Comparison of ENCODE assay signal across 17 cellular contexts in genomic region chr15:89165677-89166076, GRCh38. TPM values are rescaled to one million over a fixed set of nuclear protein-coding genes. Genes with fewer than 3 reads are reported as not detected.
DNase-seq lines count a peak whose midpoint lies in the region; FAIRE-seq and TF ChIP-seq lines count a peak whose summit lies in the region.
"Had no signal": no experiment of that assay in that cellular context is flagged by ENCODE, and none has a peak within 500 bp of the region (broad histone marks: within the 10 kb centered on the region; RNA-seq: fewer than 3 reads in every experiment).

No MANE protein-coding gene starts in this region.

- peaks cover 38% of the 10 kb centered on the region for H3K4me1 ChIP-seq in HAP-1
- peaks cover 30 to 33% of the 10 kb centered on the region in 2 experiments for H3K4me1 ChIP-seq in neutrophil (ENCODE audit: control insufficient read depth in 1 of 2, insufficient read depth in 1 of 2, low read depth in 1 of 2, low read length in 1 of 2)
- peaks cover 15% of the 10 kb centered on the region for H3K4me1 ChIP-seq in mesenchymal stem cell (ENCODE audit: control insufficient read depth, insufficient read depth, low read depth, low read length)

- no peak overlapping the region for H3K23ac ChIP-seq in mesenchymal stem cell (ENCODE audit: low read length in 2 of 2)

- no peak overlapping the region for H2AFZ ChIP-seq in mesenchymal stem cell (ENCODE audit: low read depth, low read length)

- peaks cover 2% of the 10 kb centered on the region; the same call in 1 of the 2 replicates for H3K36me3 ChIP-seq in HAP-1 (replicated peaks)
- H3K36me3 ChIP-seq in neutrophil, result peaks cover 43% of the 10 kb centered on the region
- H3K36me3 ChIP-seq in mesenchymal stem cell (ENCODE audit: control insufficient read depth in 1 of 2, insufficient read depth in 2 of 2, low read depth in 1 of 2, low read length in 2 of 2), result peaks cover 0 to 66% of the 10 kb centered on the region in 2 experiments

- 83% methylated on average over 2 of the region's 2 CpGs for WGBS in mesenchymal stem cell

- H4K8ac ChIP-seq in mesenchymal stem cell (ENCODE audit: low read length), result no peak overlapping the region

- H3K4me3 ChIP-seq in AG10803 (ENCODE audit: low read length), result no peak overlapping the region
- H3K4me3 ChIP-seq in HAP-1, result no peak overlapping the region
- H3K4me3 ChIP-seq in dorsolateral prefrontal cortex, result peak overlapping the region in 1 of 59 donors; percentile 5
- no peak overlapping the region for H3K4me3 ChIP-seq in neutrophil (ENCODE audit: low read depth in 1 of 2, low read length in 1 of 2)
- H3K4me3 ChIP-seq in mesenchymal stem cell (ENCODE audit: insufficient read depth in 1 of 2, low read depth in 1 of 2, low read length in 2 of 2), result no peak overlapping the region
- H3K4me3 ChIP-seq: mucosa of descending colon had no signal

- H3K27ac ChIP-seq in dorsolateral prefrontal cortex, result peak overlapping the region in 52 of 59 donors; percentile 7 to 91 (median 60)
- H3K27ac ChIP-seq in neutrophil, result peak overlapping the region; percentile 87
- H3K27ac ChIP-seq in mesenchymal stem cell (ENCODE audit: low read length, poor library complexity, severe bottlenecking), result no peak overlapping the region
- H3K27ac ChIP-seq: KMS-11 had no signal

- no peak overlapping the region for H3K18ac ChIP-seq in mesenchymal stem cell (ENCODE audit: low read depth in 1 of 2, low read length in 2 of 2)

- intact Hi-C loops in dorsolateral prefrontal cortex (cut with DNase I), result no loop called here

- H2BK5ac ChIP-seq in mesenchymal stem cell (ENCODE audit: low read depth, low read length, poor library complexity, severe bottlenecking), result no peak overlapping the region

- no peak overlapping the region for H3K4me2 ChIP-seq in mesenchymal stem cell (ENCODE audit: low read length, poor library complexity, severe bottlenecking)
- H3K4me2 ChIP-seq: KMS-11 had no signal

- H2BK12ac ChIP-seq in mesenchymal stem cell (ENCODE audit: low read length in 2 of 2), result no peak overlapping the region

- FAIRE-seq in H54 (lab: Jason Lieb, UNC), result no peak
- FAIRE-seq: TTC549 had no signal

- no peak overlapping the region for H3K9ac ChIP-seq in mesenchymal stem cell (ENCODE audit: low read length)
- H3K9ac ChIP-seq: KMS-11 had no signal

- DNase-seq in AG10803 (ENCODE audit: low read depth), result peak; percentile 25
- peak; percentile 61 to 73 for DNase-seq in HAP-1 (ENCODE audit: low spot score in 2 of 2)
- DNase-seq in dorsolateral prefrontal cortex, result no peak
- DNase-seq in mesenchymal stem cell, result no peak
- DNase-seq in DMS153 (lab: John Stamatoyannopoulos, UW), result no peak
- no peak for DNase-seq in ecto neural progenitor cell (ENCODE audit: low spot score)
- no peak for DNase-seq in H54 (ENCODE audit: insufficient read length, low spot score)
- DNase-seq: CD4-positive, alpha-beta T cell; mucosa of descending colon; NCI-H1930; SHP77; stimulated activated CD4-positive, alpha-beta T cell treated with anti-CD3 and anti-CD28 coated beads, Interleukin-4, amount 100 ng/mL, for 1 hour had no signal

- in situ Hi-C loops in HAP-1 (cut with MboI; ENCODE audit: low sequenced_read_pairs), result no loop called here

- no peak for TF ChIP-seq CTCF in AG10803 (conservative IDR thresholded peaks at IDR 0.05; ENCODE audit: low read length)
- no peak for TF ChIP-seq CTCF in dorsolateral prefrontal cortex (IDR thresholded peaks at IDR 0.05 in 54 of 56, conservative IDR thresholded peaks at IDR 0.05 in 2 of 56; ENCODE audit: low read depth in 1 of 56, partially characterized antibody in 56 of 56)
- no peak for TF ChIP-seq CTCF in neutrophil (IDR thresholded peaks at IDR 0.05)

- H4K91ac ChIP-seq in mesenchymal stem cell (ENCODE audit: low read length), result no peak overlapping the region

- H3K14ac ChIP-seq in mesenchymal stem cell (ENCODE audit: low read length in 2 of 2), result no peak overlapping the region

- H3K79me1 ChIP-seq in mesenchymal stem cell (replicated peaks; ENCODE audit: low read length, poor library complexity, severe bottlenecking), result peaks cover 4% of the 10 kb centered on the region

- no peak overlapping the region for H2AK5ac ChIP-seq in mesenchymal stem cell (ENCODE audit: low read length, severe bottlenecking)

- H3K9me3 ChIP-seq in HAP-1 (no peaks in the 10 kb centered on the region), neutrophil (no peaks in the 10 kb centered on the region), mesenchymal stem cell (ENCODE audit: control insufficient read depth, low read length) (no peaks in the 10 kb centered on the region)
- H3K9me3 ChIP-seq: mucosa of descending colon had no signal

- no peak for TF ChIP-seq POLR2A in H54 (IDR thresholded peaks at IDR 0.05; ENCODE audit: low read depth, low read length)

- no peak overlapping the region for H3K4ac ChIP-seq in mesenchymal stem cell (ENCODE audit: low read depth in 1 of 2, low read length in 2 of 2)

- H3K27me3 ChIP-seq in HAP-1 (ENCODE audit: low read depth) (no peaks in the 10 kb centered on the region), dorsolateral prefrontal cortex (no peaks in the 10 kb centered on the region), neutrophil (no peaks in the 10 kb centered on the region), mesenchymal stem cell (ENCODE audit: control insufficient read depth in 1 of 2, insufficient read depth in 1 of 2, low read length in 2 of 2) (no peaks in the 10 kb centered on the region)

- H2BK15ac ChIP-seq in mesenchymal stem cell (ENCODE audit: low read depth, poor library complexity, severe bottlenecking), result no peak overlapping the region

- H2BK120ac ChIP-seq in mesenchymal stem cell (ENCODE audit: low read depth, low read length), result no peak overlapping the region

RNA-seq across cellular contexts. Expression of gene RLBP1, which starts 55.7 kb away (rescaled TPM):
- 10 to 100 TPM in 18 of 120 experiments, 1 to 10 TPM in 102; 1.7 to 21.4 (median 6.2) TPM for total RNA-seq in dorsolateral prefrontal cortex
- polyA plus RNA-seq in mesenchymal stem cell (2013, experiment 1 of 2), result not detected
- polyA plus RNA-seq in mesenchymal stem cell (2013, experiment 2 of 2), result not detected
- total RNA-seq: CD4-positive, alpha-beta T cell; dermis microvascular lymphatic vessel endothelial cell; fibroblast of villous mesenchyme had no signal

Comparison
In these comparisons a context has a peak if more than half of its experiments do, and no peak if none do; other contexts are left out.
1. DNase-seq: peak in AG10803 (single experiment) and HAP-1 (2 of 2); none in dorsolateral prefrontal cortex (0 of 10), mesenchymal stem cell (single experiment), DMS153 (single experiment), ecto neural progenitor cell (single experiment) and H54 (single experiment).